Comparison of ENCODE assay signal across 24 cellular contexts in the genomic region with DNA sequence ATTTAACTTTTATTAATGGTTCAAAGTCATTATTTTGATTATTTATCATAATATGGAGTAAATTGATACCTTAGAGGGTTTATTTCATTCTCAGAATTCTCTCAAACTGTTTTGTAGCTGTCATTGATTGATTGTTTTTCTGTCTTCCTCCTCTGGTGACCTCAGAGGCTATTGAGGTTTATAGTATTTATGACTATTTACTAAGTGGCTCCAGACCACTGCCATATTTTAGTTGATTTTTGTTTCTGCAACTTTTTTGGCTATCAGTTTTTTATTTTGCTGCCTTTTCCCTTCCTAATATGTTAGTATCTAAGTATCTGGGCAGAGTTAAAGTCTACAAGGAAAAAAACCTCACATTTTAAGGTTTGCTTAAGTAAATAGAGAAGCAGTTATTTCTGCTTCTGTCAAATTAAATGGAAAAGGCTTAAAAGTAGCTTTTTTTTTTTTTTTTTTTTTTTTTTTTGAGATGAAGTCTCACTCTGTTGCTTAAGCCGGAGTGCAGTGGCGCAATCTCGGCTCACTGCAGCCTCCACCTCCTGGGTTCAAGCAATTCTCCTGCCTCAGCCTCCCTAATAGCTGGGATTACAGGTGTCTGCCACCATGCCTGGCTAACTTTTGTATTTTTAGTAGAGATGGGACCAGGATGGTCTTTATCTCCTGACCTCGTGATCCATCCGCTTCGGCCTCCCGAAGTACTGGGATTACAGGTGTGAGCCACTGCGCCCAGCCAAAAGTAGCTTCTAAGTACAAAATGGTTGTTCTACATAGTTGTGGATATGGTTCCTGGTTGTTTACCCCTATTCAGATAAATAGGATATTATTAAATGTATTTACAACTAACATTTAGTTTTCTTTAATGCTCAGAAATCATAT. TPM values are rescaled to one million over a fixed set of nuclear protein-coding genes. Genes with fewer than 3 reads are reported as not detected.
DNase-seq lines count a peak whose midpoint lies in the region; ATAC-seq and TF ChIP-seq lines count a peak whose summit lies in the region.
"Had no signal": no experiment of that assay in that cellular context is flagged by ENCODE, and none has a peak within 500 bp of the region (broad histone marks: within the 10 kb centered on the region; RNA-seq: fewer than 3 reads in every experiment).

No MANE protein-coding gene starts in this region.

- peaks cover 25 to 27% of the 10 kb centered on the region in 2 experiments for H3K36me3 ChIP-seq in trophoblast cell (ENCODE audit: control insufficient read depth in 1 of 2, insufficient read depth in 2 of 2, low read length in 2 of 2)

- no peak overlapping the region for H3K4me3 ChIP-seq in trophoblast cell (ENCODE audit: low read depth, low read length)
- H3K4me3 ChIP-seq: adrenal gland, colonic mucosa, GM23338, lower lobe of right lung, MG63, smooth muscle cell, testis had no signal

- no peak overlapping the region for H2BK12ac ChIP-seq in trophoblast cell (ENCODE audit: low read length)

- no peak overlapping the region for H3K23ac ChIP-seq in trophoblast cell (ENCODE audit: low read length)

- H3K9me3 ChIP-seq in trophoblast cell (ENCODE audit: insufficient read depth, low read depth, low read length): no peaks in the 10 kb centered on the region
- H3K9me3 ChIP-seq: adrenal gland, colonic mucosa, lower lobe of right lung, MG63, testis had no signal

- H4K12ac ChIP-seq in trophoblast cell (ENCODE audit: low read depth, low read length): no peak overlapping the region

- no peak overlapping the region for H2BK120ac ChIP-seq in trophoblast cell (ENCODE audit: insufficient read depth, low read length, poor library complexity)

- H2AFZ ChIP-seq in trophoblast cell (ENCODE audit: insufficient read depth, low read length, poor library complexity): no peak overlapping the region
- H2AFZ ChIP-seq: GM23338 had no signal

- no peak for TF ChIP-seq CTCF in activated B cell treated with CpG ODN at 0.5 μM for 24 hours (IDR thresholded peaks at IDR 0.05)

- intact Hi-C loops in activated B cell treated with CpG ODN at 0.5 μM for 24 hours (cut with micrococcal nuclease): no loop called here

- CTCF ChIA-PET in activated naive CD4-positive, alpha-beta T cell treated with anti-CD3 and anti-CD28 coated beads, Interleukin-2, amount 10 ng/mL, durations not matched to agents 7 days and 5 days (lab: Charles Lee): interaction anchor here (1.3 to 6.5 kb wide), 2 partner anchors 8 to 15 kb away, joined by 3 to 33 read pairs; a partner anchor contains a TSS
- CTCF ChIA-PET in activated B cell treated with CpG ODN at 0.5 μM for 24 hours (lab: Charles Lee): interaction anchor here (0.5 kb wide), 1 partner anchor 438 kb away, joined by 5 read pairs; no protein-coding TSS in a partner anchor

- peaks cover 62% of the 10 kb centered on the region for H3K4me1 Mint-ChIP-seq in activated naive CD4-positive, alpha-beta T cell treated with anti-CD3 and anti-CD28 coated beads, Interleukin-2, amount 10 ng/mL, durations not matched to agents 7 days and 5 days
- H3K4me1 Mint-ChIP-seq in activated B cell treated with CpG ODN at 0.5 μM for 24 hours: peaks cover 22% of the 10 kb centered on the region

- no peak overlapping the region for H4K91ac ChIP-seq in trophoblast cell (ENCODE audit: low read depth, low read length)

- peak overlapping the region; percentile 46 for H3K4ac ChIP-seq in trophoblast cell (ENCODE audit: low read depth, low read length)

- no peaks in the 10 kb centered on the region for H3K9me3 Mint-ChIP-seq in activated naive CD4-positive, alpha-beta T cell treated with anti-CD3 and anti-CD28 coated beads, Interleukin-2, amount 10 ng/mL, durations not matched to agents 7 days and 5 days
- no peaks in the 10 kb centered on the region for H3K9me3 Mint-ChIP-seq in activated B cell treated with CpG ODN at 0.5 μM for 24 hours
- H3K9me3 Mint-ChIP-seq: activated T-helper 2 cell treated with anti-CD3 and anti-CD28 coated beads, Interferon-gamma antibody, Interleukin-2, Interleukin-4, amounts not matched to agents 10 μg/mL and 5 μg/mL and 100 μg/mL, durations not matched to agents 14 hours and 24 hours and 36 hours; GM23338; stimulated activated memory B cell treated with anti-CD40 and anti-IgM and Interleukin-4, amounts not matched to agents 10 μg/mL and 1 μg/mL and 100 μg/mL, for 72 hours had no signal

- WGBS in trophoblast cell (ENCODE audit: extremely low coverage, insufficient coverage, insufficient read length): no CpG with 5 or more reads among the region's 8 CpGs

- no peak overlapping the region for H2BK5ac ChIP-seq in trophoblast cell (ENCODE audit: low read depth, low read length, poor library complexity)

- H3K9ac ChIP-seq in trophoblast cell (ENCODE audit: low read length): no peak overlapping the region

- in situ Hi-C loops in GM18951 (cut with MboI; ENCODE audit: low sequenced_read_pairs, unreplicated experiment): no loop called here

- TF ChIP-seq POLR2A in GM18951 (IDR thresholded peaks at IDR 0.05; ENCODE audit: extremely low read depth, insufficient read depth, insufficient read length): peak; percentile 8
- no peak for TF ChIP-seq POLR2A in GM18505 (IDR thresholded peaks at IDR 0.05; ENCODE audit: borderline replicate concordance, extremely low read depth, insufficient read depth, insufficient read length)

- peak overlapping the region; percentile 75 for H3K27ac Mint-ChIP-seq in activated naive CD4-positive, alpha-beta T cell treated with anti-CD3 and anti-CD28 coated beads, Interleukin-2, amount 10 ng/mL, durations not matched to agents 7 days and 5 days
- H3K27ac Mint-ChIP-seq in activated B cell treated with CpG ODN at 0.5 μM for 24 hours: peak overlapping the region; percentile 46
- H3K27ac Mint-ChIP-seq: activated T-helper 2 cell treated with anti-CD3 and anti-CD28 coated beads, Interferon-gamma antibody, Interleukin-2, Interleukin-4, amounts not matched to agents 10 μg/mL and 5 μg/mL and 100 μg/mL, durations not matched to agents 14 hours and 24 hours and 36 hours; GM23338; stimulated activated memory B cell treated with anti-CD40 and anti-IgM and Interleukin-4, amounts not matched to agents 10 μg/mL and 1 μg/mL and 100 μg/mL, for 72 hours had no signal

- peaks cover 59% of the 10 kb centered on the region for H3K36me3 Mint-ChIP-seq in activated naive CD4-positive, alpha-beta T cell treated with anti-CD3 and anti-CD28 coated beads, Interleukin-2, amount 10 ng/mL, durations not matched to agents 7 days and 5 days
- H3K36me3 Mint-ChIP-seq in activated B cell treated with CpG ODN at 0.5 μM for 24 hours (ENCODE audit: low read depth): peaks cover 71% of the 10 kb centered on the region

- POLR2A ChIA-PET in activated B cell treated with CpG ODN at 0.5 μM for 24 hours (lab: Charles Lee): no interaction called here

- no peaks in the 10 kb centered on the region for H3K27me3 ChIP-seq in trophoblast cell (ENCODE audit: insufficient read depth, low read length)
- H3K27me3 ChIP-seq: adrenal gland, colonic mucosa, MG63, testis had no signal

- H3K18ac ChIP-seq in trophoblast cell (ENCODE audit: low read length): no peak overlapping the region

- DNase-seq in activated naive CD4-positive, alpha-beta T cell treated with anti-CD3 and anti-CD28 coated beads, Interleukin-2, amount 10 ng/mL, durations not matched to agents 7 days and 5 days: no peak
- no peak for DNase-seq in activated naive CD4-positive, alpha-beta T cell treated with Interleukin-2 at 50 U/mL for 16 hours
- DNase-seq in activated B cell treated with CpG ODN at 0.5 μM for 24 hours (no peak), trophoblast cell (no peak)
- DNase-seq in effector CD8-positive, alpha-beta T cell (lab: John Stamatoyannopoulos, UW): no peak
- DNase-seq: adrenal gland, colonic mucosa, COR-L47, kidney, lower lobe of right lung, MG63, NCI-H2171, NCI-H524 treated with DMSO at 0.1 percent for 48 hours, nucleus accumbens, T1000, testis had no signal

- H3K27me3 Mint-ChIP-seq in activated naive CD4-positive, alpha-beta T cell treated with anti-CD3 and anti-CD28 coated beads, Interleukin-2, amount 10 ng/mL, durations not matched to agents 7 days and 5 days: no peaks in the 10 kb centered on the region
- H3K27me3 Mint-ChIP-seq in activated B cell treated with CpG ODN at 0.5 μM for 24 hours: no peaks in the 10 kb centered on the region
- H3K27me3 Mint-ChIP-seq: stimulated activated memory B cell treated with anti-CD40 and anti-IgM and Interleukin-4, amounts not matched to agents 10 μg/mL and 1 μg/mL and 100 μg/mL, for 72 hours had no signal

- no peak overlapping the region for H3K14ac ChIP-seq in trophoblast cell (ENCODE audit: low read length)

- H3K79me1 ChIP-seq in trophoblast cell (ENCODE audit: low read length): no peaks in the 10 kb centered on the region

- H3K4me3 Mint-ChIP-seq in activated naive CD4-positive, alpha-beta T cell treated with anti-CD3 and anti-CD28 coated beads, Interleukin-2, amount 10 ng/mL, durations not matched to agents 7 days and 5 days: no peak overlapping the region
- no peak overlapping the region for H3K4me3 Mint-ChIP-seq in activated B cell treated with CpG ODN at 0.5 μM for 24 hours
- H3K4me3 Mint-ChIP-seq: GM23338; stimulated activated memory B cell treated with anti-CD40 and anti-IgM and Interleukin-4, amounts not matched to agents 10 μg/mL and 1 μg/mL and 100 μg/mL, for 72 hours had no signal

- H3K79me2 ChIP-seq in trophoblast cell (ENCODE audit: control insufficient read depth, insufficient read depth, low read length, poor library complexity): no peaks in the 10 kb centered on the region

- H3K4me2 ChIP-seq in trophoblast cell (ENCODE audit: low read length): no peak overlapping the region
- H3K4me2 ChIP-seq: GM23338, smooth muscle cell had no signal

- H3K27ac ChIP-seq in trophoblast cell (ENCODE audit: low read depth, low read length): no peak overlapping the region
- H3K27ac ChIP-seq: adrenal gland, colonic mucosa, lower lobe of right lung, testis had no signal

- ATAC-seq in activated B cell treated with CpG ODN at 0.5 μM for 24 hours (ENCODE audit: low read depth) (no peak), GM18505 (IDR thresholded peaks at IDR 0.05; ENCODE audit: unreplicated experiment) (no peak), HG02970 (IDR thresholded peaks at IDR 0.05; ENCODE audit: low FRiP score, unreplicated experiment) (no peak)
- ATAC-seq: activated CD4-positive, CD25-positive, alpha-beta regulatory T cell treated with anti-CD3 and anti-CD28 coated beads, Interleukin-2, amount 50 U/mL, for 24 hours; GM23338; lower lobe of right lung; stimulated activated memory B cell treated with anti-CD40 and anti-IgM and Interleukin-4, amounts not matched to agents 10 μg/mL and 1 μg/mL and 100 μg/mL, for 72 hours had no signal

- H2AK5ac ChIP-seq in trophoblast cell (ENCODE audit: low read length): no peak overlapping the region

- H4K8ac ChIP-seq in trophoblast cell (ENCODE audit: low read depth, low read length): no peak overlapping the region

- H3K4me1 ChIP-seq in trophoblast cell (ENCODE audit: control insufficient read depth in 1 of 2, insufficient read depth in 2 of 2, low read length in 2 of 2): no peaks in the 10 kb centered on the region
- H3K4me1 ChIP-seq: colonic mucosa, testis had no signal

RNA-seq across cellular contexts. Expression of a gene that starts 8.2 kb away (rescaled TPM):
- 69.8 and 90.8 TPM in 2 replicates for total RNA-seq in activated B cell treated with CpG ODN at 0.5 μM for 24 hours
- 194 and 207 TPM in 2 replicates for polyA plus RNA-seq in trophoblast cell (2013)
